Comparison of ENCODE assay signal across 32 cellular contexts in the genomic region with DNA sequence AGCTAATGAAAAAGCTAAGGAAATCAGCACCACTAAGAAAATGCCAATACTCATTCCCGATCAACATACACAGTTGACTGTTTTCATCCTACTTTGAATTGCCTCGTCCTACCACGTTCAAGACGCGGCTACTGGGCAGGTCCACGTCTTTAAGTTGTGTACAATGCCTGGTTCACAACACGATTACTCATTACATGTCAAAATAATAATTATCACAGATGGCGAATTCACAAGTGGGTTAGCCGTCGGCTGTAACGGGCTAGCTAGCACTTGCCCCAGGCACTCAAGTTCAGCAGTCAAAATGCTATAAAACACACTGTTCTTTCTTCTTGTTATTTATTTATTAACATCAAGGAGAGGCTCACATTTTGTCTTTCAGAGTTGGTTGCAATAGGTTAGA.
DNase-seq lines count a peak whose midpoint lies in the region; ATAC-seq, FAIRE-seq and TF ChIP-seq lines count a peak whose summit lies in the region.
"Had no signal": no experiment of that assay in that cellular context is flagged by ENCODE, and none has a peak within 500 bp of the region (broad histone marks: within the 10 kb centered on the region; RNA-seq: fewer than 3 reads in every experiment).

No MANE protein-coding gene starts in this region.

- no peaks in the 10 kb centered on the region for H3K9me3 ChIP-seq in spleen
- H3K9me3 ChIP-seq: breast epithelium, testis had no signal

- TF ChIP-seq POLR2A in spleen (IDR thresholded peaks at IDR 0.05) = no peak

- DNase-seq in activated naive CD8-positive, alpha-beta T cell treated with anti-CD3 and anti-CD28 coated beads, Interleukin-2, amount 10 ng/mL, durations not matched to agents 7 days and 5 days = no peak
- DNase-seq in activated naive CD8-positive, alpha-beta T cell treated with anti-CD3 and anti-CD28 coated beads, Interleukin-2, amount 50 U/mL, for 24 hours = no peak
- DNase-seq in NCI-H2171 (lab: John Stamatoyannopoulos, UW) (peak; percentile 53), chondrocyte (ENCODE audit: low spot score) (no peak), spleen (peak; percentile 41), frontal cortex (ENCODE audit: low spot score in 2 of 2) (no peak), amniotic stem cell (lab: John Stamatoyannopoulos, UW) (no peak)
- no peak for DNase-seq in activated T-cell treated with anti-CD3 and anti-CD28 coated beads, Interleukin-2, amount 50 U/mL, for 72 hours
- DNase-seq: activated CD4-positive, alpha-beta T cell treated with anti-CD3 and anti-CD28 coated beads for 36 hours; activated CD8-positive, alpha-beta memory T cell treated with anti-CD3 and anti-CD28 coated beads, Interleukin-2, amount 50 U/mL, for 48 hours; activated CD8-positive, alpha-beta T cell treated with anti-CD3 and anti-CD28 coated beads for 36 hours; activated naive CD4-positive, alpha-beta T cell treated with anti-CD3 and anti-CD28 coated beads, Interleukin-2, amount 50 U/mL, for 16 hours; GM23248; left colon; mammary epithelial cell; NCI-H2029; retina; SHP77 treated with DMSO at 0.1 percent for 48 hours; stimulated activated CD4-positive, alpha-beta T cell treated with anti-CD3 and anti-CD28 coated beads, Interleukin-1b, Interleukin-23, amount 100 ng/mL, for 48 hours; testis had no signal

- FAIRE-seq in frontal cortex (lab: Jason Lieb, UNC) = no peak
- FAIRE-seq: A204.1, colon had no signal

- peaks cover 5% of the 10 kb centered on the region for H3K9me3 Mint-ChIP-seq in activated naive CD8-positive, alpha-beta T cell treated with anti-CD3 and anti-CD28 coated beads, Interleukin-2, amount 10 ng/mL, durations not matched to agents 7 days and 5 days
- no peaks in the 10 kb centered on the region for H3K9me3 Mint-ChIP-seq in activated naive CD8-positive, alpha-beta T cell treated with anti-CD3 and anti-CD28 coated beads, Interleukin-2, amount 50 U/mL, for 24 hours
- H3K9me3 Mint-ChIP-seq in chondrocyte (ENCODE audit: low read depth) = no peaks in the 10 kb centered on the region
- no peaks in the 10 kb centered on the region for H3K9me3 Mint-ChIP-seq in activated T-cell treated with anti-CD3 and anti-CD28 coated beads, Interleukin-2, amount 50 U/mL, for 72 hours
- H3K9me3 Mint-ChIP-seq: activated CD8-positive, alpha-beta T cell treated with anti-CD3 and anti-CD28 coated beads for 36 hours; activated T-helper 17 cell treated with anti-CD3 and anti-CD28 coated beads, Interleukin-2, amount 50 U/mL, for 72 hours; IgD-negative memory B cell; nephron; stimulated activated naive CD8-positive, alpha-beta T cell treated with anti-CD3 and anti-CD28 coated beads, Interleukin-15, Interleukin-2, amounts not matched to agents 100 ng/mL and 50 ng/mL, for 24 hours had no signal

- POLR2A ChIA-PET in activated naive CD8-positive, alpha-beta T cell treated with anti-CD3 and anti-CD28 coated beads, Interleukin-2, amount 10 ng/mL, durations not matched to agents 7 days and 5 days (lab: Charles Lee) = no interaction called here

- peaks cover 23% of the 10 kb centered on the region for H3K36me3 Mint-ChIP-seq in activated naive CD8-positive, alpha-beta T cell treated with anti-CD3 and anti-CD28 coated beads, Interleukin-2, amount 10 ng/mL, durations not matched to agents 7 days and 5 days
- no peaks in the 10 kb centered on the region for H3K36me3 Mint-ChIP-seq in activated naive CD8-positive, alpha-beta T cell treated with anti-CD3 and anti-CD28 coated beads, Interleukin-2, amount 50 U/mL, for 24 hours (ENCODE audit: low read depth)
- H3K36me3 Mint-ChIP-seq in chondrocyte (ENCODE audit: low read depth) = no peaks in the 10 kb centered on the region
- H3K36me3 Mint-ChIP-seq in activated T-cell treated with anti-CD3 and anti-CD28 coated beads, Interleukin-2, amount 50 U/mL, for 72 hours (ENCODE audit: insufficient read depth in 2 of 2) = no peaks in the 10 kb centered on the region

- no peak for TF ChIP-seq CTCF in chondrocyte (IDR thresholded peaks at IDR 0.05)
- TF ChIP-seq CTCF in spleen (IDR thresholded peaks at IDR 0.05 in 8 of 11, conservative IDR thresholded peaks at IDR 0.05 in 3 of 11) = no peak

- peaks cover 32% of the 10 kb centered on the region for H3K4me1 Mint-ChIP-seq in activated naive CD8-positive, alpha-beta T cell treated with anti-CD3 and anti-CD28 coated beads, Interleukin-2, amount 10 ng/mL, durations not matched to agents 7 days and 5 days
- H3K4me1 Mint-ChIP-seq in activated naive CD8-positive, alpha-beta T cell treated with anti-CD3 and anti-CD28 coated beads, Interleukin-2, amount 50 U/mL, for 24 hours = peaks cover 21% of the 10 kb centered on the region
- peaks cover 61% of the 10 kb centered on the region for H3K4me1 Mint-ChIP-seq in chondrocyte (ENCODE audit: low read depth)
- H3K4me1 Mint-ChIP-seq in activated T-cell treated with anti-CD3 and anti-CD28 coated beads, Interleukin-2, amount 50 U/mL, for 72 hours (ENCODE audit: low read depth) = peaks cover 6% of the 10 kb centered on the region

- peak overlapping the region; percentile 15 for H3K27ac Mint-ChIP-seq in activated naive CD8-positive, alpha-beta T cell treated with anti-CD3 and anti-CD28 coated beads, Interleukin-2, amount 10 ng/mL, durations not matched to agents 7 days and 5 days
- H3K27ac Mint-ChIP-seq in activated naive CD8-positive, alpha-beta T cell treated with anti-CD3 and anti-CD28 coated beads, Interleukin-2, amount 50 U/mL, for 24 hours = no peak overlapping the region
- peak overlapping the region; percentile 23 for H3K27ac Mint-ChIP-seq in chondrocyte (ENCODE audit: unreplicated experiment)
- H3K27ac Mint-ChIP-seq in activated T-cell treated with anti-CD3 and anti-CD28 coated beads, Interleukin-2, amount 50 U/mL, for 72 hours = no peak overlapping the region
- H3K27ac Mint-ChIP-seq: activated CD4-positive, alpha-beta T cell treated with anti-CD3 and anti-CD28 coated beads for 36 hours; activated CD8-positive, alpha-beta T cell treated with anti-CD3 and anti-CD28 coated beads for 36 hours; activated T-helper 17 cell treated with anti-CD3 and anti-CD28 coated beads, Interleukin-2, amount 50 U/mL, for 72 hours; stimulated activated naive CD8-positive, alpha-beta T cell treated with anti-CD3 and anti-CD28 coated beads, Interleukin-15, Interleukin-2, amounts not matched to agents 100 ng/mL and 50 ng/mL, for 24 hours; T-helper 2 cell treated with Interferon-gamma antibody and Interleukin-4, amounts not matched to agents 5 μg/mL and 100 μg/mL, for 36 hours had no signal

- intact Hi-C loops in spleen (cut with DNase I; ENCODE audit: low total_unique reads) = no loop called here

- no peaks in the 10 kb centered on the region for H3K27me3 Mint-ChIP-seq in activated naive CD8-positive, alpha-beta T cell treated with anti-CD3 and anti-CD28 coated beads, Interleukin-2, amount 10 ng/mL, durations not matched to agents 7 days and 5 days
- H3K27me3 Mint-ChIP-seq in activated naive CD8-positive, alpha-beta T cell treated with anti-CD3 and anti-CD28 coated beads, Interleukin-2, amount 50 U/mL, for 24 hours = no peaks in the 10 kb centered on the region
- H3K27me3 Mint-ChIP-seq in chondrocyte (ENCODE audit: low read depth) = no peaks in the 10 kb centered on the region
- H3K27me3 Mint-ChIP-seq in activated T-cell treated with anti-CD3 and anti-CD28 coated beads, Interleukin-2, amount 50 U/mL, for 72 hours (ENCODE audit: low read depth) = no peaks in the 10 kb centered on the region
- H3K27me3 Mint-ChIP-seq: activated CD4-positive, alpha-beta T cell treated with anti-CD3 and anti-CD28 coated beads for 36 hours; stimulated activated naive CD8-positive, alpha-beta T cell treated with anti-CD3 and anti-CD28 coated beads, Interleukin-15, Interleukin-2, amounts not matched to agents 100 ng/mL and 50 ng/mL, for 24 hours had no signal

- H3K27me3 ChIP-seq in spleen (replicated peaks in 1 of 7) = no peaks in the 10 kb centered on the region
- H3K27me3 ChIP-seq: breast epithelium, testis had no signal

- no peak overlapping the region for H3K4me3 Mint-ChIP-seq in activated naive CD8-positive, alpha-beta T cell treated with anti-CD3 and anti-CD28 coated beads, Interleukin-2, amount 10 ng/mL, durations not matched to agents 7 days and 5 days
- H3K4me3 Mint-ChIP-seq in activated naive CD8-positive, alpha-beta T cell treated with anti-CD3 and anti-CD28 coated beads, Interleukin-2, amount 50 U/mL, for 24 hours = no peak overlapping the region
- no peak overlapping the region for H3K4me3 Mint-ChIP-seq in chondrocyte (ENCODE audit: unreplicated experiment)
- no peak overlapping the region for H3K4me3 Mint-ChIP-seq in activated T-cell treated with anti-CD3 and anti-CD28 coated beads, Interleukin-2, amount 50 U/mL, for 72 hours
- H3K4me3 Mint-ChIP-seq: activated CD4-positive, alpha-beta T cell treated with anti-CD3 and anti-CD28 coated beads for 36 hours; activated CD8-positive, alpha-beta T cell treated with anti-CD3 and anti-CD28 coated beads for 36 hours; activated T-helper 17 cell treated with anti-CD3 and anti-CD28 coated beads, Interleukin-2, amount 50 U/mL, for 72 hours; CD14-positive monocyte; IgD-negative memory B cell; nephron; stimulated activated naive CD8-positive, alpha-beta T cell treated with anti-CD3 and anti-CD28 coated beads, Interleukin-15, Interleukin-2, amounts not matched to agents 100 ng/mL and 50 ng/mL, for 24 hours; T-helper 2 cell treated with Interferon-gamma antibody and Interleukin-4, amounts not matched to agents 5 μg/mL and 100 μg/mL, for 36 hours had no signal

- H3K4me1 ChIP-seq in spleen = peaks cover 0 to 24% (median 8%) of the 10 kb centered on the region in 6 donors

- 94 to 97% (median 95%) methylated on average over 11 of the region's 11 CpGs for WGBS in spleen, 5 donors

- no peak overlapping the region for H3K4me3 ChIP-seq in spleen
- H3K4me3 ChIP-seq: breast epithelium, GM23248, smooth muscle cell, testis had no signal

- H3K36me3 ChIP-seq in spleen = no peaks in the 10 kb centered on the region
- H3K36me3 ChIP-seq: breast epithelium had no signal

- no peak for ATAC-seq in activated naive CD8-positive, alpha-beta T cell treated with anti-CD3 and anti-CD28 coated beads, Interleukin-2, amount 10 ng/mL, durations not matched to agents 7 days and 5 days (ENCODE audit: low read depth)
- no peak for ATAC-seq in activated naive CD8-positive, alpha-beta T cell treated with anti-CD3 and anti-CD28 coated beads, Interleukin-2, amount 50 U/mL, for 24 hours
- ATAC-seq in activated T-cell treated with anti-CD3 and anti-CD28 coated beads, Interleukin-2, amount 50 U/mL, for 72 hours (replicated peaks in 1 of 2) = no peak
- ATAC-seq: activated CD4-positive, alpha-beta T cell treated with anti-CD3 and anti-CD28 coated beads for 36 hours; activated CD8-positive, alpha-beta T cell treated with anti-CD3 and anti-CD28 coated beads for 36 hours; activated T-helper 17 cell treated with anti-CD3 and anti-CD28 coated beads, Interleukin-2, amount 50 U/mL, for 72 hours; left colon; Panc1 had no signal

- H3K27ac ChIP-seq in spleen = no peak overlapping the region
- H3K27ac ChIP-seq: breast epithelium, epithelial cell of prostate, GM23248, testis had no signal

Comparison
In these comparisons a context has a peak if more than half of its experiments do, and no peak if none do; other contexts are left out.
1. H3K27ac Mint-ChIP-seq: peak in activated naive CD8-positive, alpha-beta T cell treated with anti-CD3 and anti-CD28 coated beads, Interleukin-2, amount 10 ng/mL, durations not matched to agents 7 days and 5 days (single experiment) and chondrocyte (single experiment); none in activated naive CD8-positive, alpha-beta T cell treated with anti-CD3 and anti-CD28 coated beads, Interleukin-2, amount 50 U/mL, for 24 hours (single experiment) and activated T-cell treated with anti-CD3 and anti-CD28 coated beads, Interleukin-2, amount 50 U/mL, for 72 hours (single experiment).
2. DNase-seq: peak in NCI-H2171 (single experiment) and spleen (single experiment); none in activated naive CD8-positive, alpha-beta T cell treated with anti-CD3 and anti-CD28 coated beads, Interleukin-2, amount 10 ng/mL, durations not matched to agents 7 days and 5 days (single experiment), activated naive CD8-positive, alpha-beta T cell treated with anti-CD3 and anti-CD28 coated beads, Interleukin-2, amount 50 U/mL, for 24 hours (single experiment), chondrocyte (single experiment), activated T-cell treated with anti-CD3 and anti-CD28 coated beads, Interleukin-2, amount 50 U/mL, for 72 hours (0 of 2), frontal cortex (0 of 2) and amniotic stem cell (single experiment).